8 cellular contexts compared by ENCODE assay signal in the genomic region with DNA sequence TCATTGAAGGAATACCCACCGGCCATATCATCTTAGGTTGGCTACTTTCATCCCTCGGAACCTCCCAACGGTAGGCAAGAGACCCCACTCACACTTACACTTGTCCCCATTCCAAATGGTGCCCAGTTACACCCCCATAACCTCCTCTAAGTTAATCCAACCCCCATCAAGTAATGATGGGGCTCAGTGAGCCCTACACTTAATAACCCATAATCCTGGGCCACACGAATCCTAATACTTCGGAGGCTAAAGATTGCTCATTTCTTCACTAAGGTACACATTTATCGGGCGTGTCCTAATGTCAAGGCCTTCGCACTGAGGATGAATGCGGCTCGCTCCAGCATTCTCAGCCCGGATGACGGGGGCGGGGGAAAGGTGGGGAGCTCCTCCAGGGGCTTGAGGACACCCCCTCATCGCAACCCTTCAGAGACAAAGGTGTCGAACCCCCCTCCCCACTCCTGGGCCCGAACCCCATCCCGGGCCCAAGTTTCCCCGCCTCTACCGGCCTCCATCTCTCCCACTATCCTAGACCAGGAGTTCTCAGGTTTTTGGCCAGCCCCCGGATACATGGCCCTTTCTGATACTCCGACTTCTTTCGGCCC. TPM values are rescaled to one million over a fixed set of nuclear protein-coding genes. Genes with fewer than 3 reads are reported as not detected.
DNase-seq lines count a peak whose midpoint lies in the region; ATAC-seq and TF ChIP-seq lines count a peak whose summit lies in the region.

No MANE protein-coding gene starts in this region.

- no peak overlapping the region for H3K27ac Mint-ChIP-seq in CD4-positive, alpha-beta memory T cell

- H3K4me3 Mint-ChIP-seq in CD4-positive, alpha-beta memory T cell = no peak overlapping the region

- no peak for TF ChIP-seq CTCF in colonic mucosa (IDR thresholded peaks at IDR 0.05)
- TF ChIP-seq CTCF in GM13977 (IDR thresholded peaks at IDR 0.05; ENCODE audit: extremely low read depth, insufficient read depth, missing control alignments) = no peak

- ATAC-seq in HG03342 (IDR thresholded peaks at IDR 0.05; ENCODE audit: unreplicated experiment) (peak; percentile 6), GM18511 (IDR thresholded peaks at IDR 0.05; ENCODE audit: unreplicated experiment) (no peak)

- DNase-seq in CD4-positive, alpha-beta memory T cell = no peak
- DNase-seq in colonic mucosa = no peak
- no peak for DNase-seq in GM13977 (ENCODE audit: low spot score)
- DNase-seq in UCSD-AML1 (lab: John Stamatoyannopoulos, UW; ENCODE audit: unreplicated experiment) = no peak
- DNase-seq in DMS79 treated with DMSO at 0.1 percent for 48 hours (lab: John Stamatoyannopoulos, UW) = no peak

- peaks cover 41% of the 10 kb centered on the region for H3K36me3 ChIP-seq in CD4-positive, alpha-beta memory T cell (ENCODE audit: insufficient read depth, low read length)
- peaks cover 20% of the 10 kb centered on the region for H3K36me3 ChIP-seq in colonic mucosa
- peaks cover 36% of the 10 kb centered on the region for H3K36me3 ChIP-seq in muscle layer of colon (ENCODE audit: insufficient read depth, low read length)

- H3K4me3 ChIP-seq in CD4-positive, alpha-beta memory T cell (ENCODE audit: low read length in 2 of 2) = peak overlapping the region; percentile 72 to 93
- peak overlapping the region; percentile 93 for H3K4me3 ChIP-seq in colonic mucosa
- H3K4me3 ChIP-seq in muscle layer of colon (ENCODE audit: low read depth in 1 of 2, low read length in 2 of 2) = peak overlapping the region; percentile 75 to 94

- intact Hi-C loops in CD4-positive, alpha-beta memory T cell (cut with micrococcal nuclease) = loop anchor here (2.0 kb wide), 3 partner anchors 138 to 938 kb away; a partner anchor contains a TSS
- intact Hi-C loops in colonic mucosa (cut with DNase I) = loop anchor here (10.0 kb wide), 1 partner anchor 314 kb away; a partner anchor contains a TSS

- POLR2A ChIA-PET in CD4-positive, alpha-beta memory T cell (lab: Charles Lee; ENCODE audit: partially characterized antibody) = interaction anchor here (0.5 to 3.4 kb wide), 9 partner anchors 11 to 321 kb away, joined by 3 to 37 read pairs (median 6); a partner anchor contains a TSS

- H3K4me1 Mint-ChIP-seq in CD4-positive, alpha-beta memory T cell = peaks cover 11 to 16% (median 13%) of the 10 kb centered on the region in 4 donors

- H3K27me3 ChIP-seq in CD4-positive, alpha-beta memory T cell (ENCODE audit: insufficient read depth, low read length) = no peaks in the 10 kb centered on the region
- H3K27me3 ChIP-seq in colonic mucosa (no peaks in the 10 kb centered on the region), muscle layer of colon (ENCODE audit: control insufficient read depth in 1 of 2, insufficient read depth in 2 of 2, low read length in 2 of 2) (no peaks in the 10 kb centered on the region)

- H3K4me1 ChIP-seq in CD4-positive, alpha-beta memory T cell (ENCODE audit: insufficient read depth, low read length) = peaks cover 26% of the 10 kb centered on the region
- peaks cover 9% of the 10 kb centered on the region for H3K4me1 ChIP-seq in colonic mucosa
- H3K4me1 ChIP-seq in muscle layer of colon (ENCODE audit: insufficient read depth, low read length) = peaks cover 13% of the 10 kb centered on the region

- CTCF ChIA-PET in CD4-positive, alpha-beta memory T cell (lab: Charles Lee; ENCODE audit: partially characterized antibody) = no interaction called here

- no peaks in the 10 kb centered on the region for H3K9me3 Mint-ChIP-seq in CD4-positive, alpha-beta memory T cell

- H3K36me3 Mint-ChIP-seq in CD4-positive, alpha-beta memory T cell = peaks cover 32 to 36% of the 10 kb centered on the region in 2 donors

- H3K27me3 Mint-ChIP-seq in CD4-positive, alpha-beta memory T cell = no peaks in the 10 kb centered on the region

- no peaks in the 10 kb centered on the region for H3K9me3 ChIP-seq in CD4-positive, alpha-beta memory T cell (ENCODE audit: control insufficient read depth in 1 of 2, low read length in 2 of 2)
- H3K9me3 ChIP-seq in colonic mucosa (no peaks in the 10 kb centered on the region), muscle layer of colon (ENCODE audit: low read length) (no peaks in the 10 kb centered on the region)

- H3K27ac ChIP-seq in CD4-positive, alpha-beta memory T cell (ENCODE audit: low read depth, low read length) = peak overlapping the region; percentile 90
- H3K27ac ChIP-seq in colonic mucosa = peak overlapping the region; percentile 55
- H3K27ac ChIP-seq in muscle layer of colon (ENCODE audit: low read depth, low read length) = peak overlapping the region; percentile 79

- H3K9ac ChIP-seq in colonic mucosa (ENCODE audit: low read depth in 2 of 2, low read length in 2 of 2) (peak overlapping the region; percentile 90 to 95), muscle layer of colon (ENCODE audit: low read length) (peak overlapping the region; percentile 99)

- in situ Hi-C loops in GM13977 (cut with MboI; ENCODE audit: low pct_unique_long_range_greater_than_20kb, low sequenced_read_pairs, unreplicated experiment) = loop anchor here (10.0 kb wide), 2 partner anchors 74 to 314 kb away; a partner anchor contains a TSS

RNA-seq across cellular contexts. Expression of a gene that starts 0.4 kb away (rescaled TPM):
- total RNA-seq in CD4-positive, alpha-beta memory T cell = 10 to 100 TPM; 82.3 to 87.8 TPM
- 100 to 1,000 TPM; 136 to 200 TPM for polyA plus RNA-seq in CD4-positive, alpha-beta memory T cell
- total RNA-seq in colonic mucosa = 100 to 1,000 TPM; 105 to 171 TPM

RNA-seq across cellular contexts. Expression of a gene that starts 8.1 kb away (rescaled TPM):
- not detected for total RNA-seq in CD4-positive, alpha-beta memory T cell
- not detected for polyA plus RNA-seq in CD4-positive, alpha-beta memory T cell
- total RNA-seq in colonic mucosa = 1 to 10 TPM; 2.3 to 3.6 TPM

RNA-seq across cellular contexts. Expression of a gene that starts 11.9 kb away (rescaled TPM):
- 10 to 100 TPM; 26.4 to 28.2 TPM for total RNA-seq in CD4-positive, alpha-beta memory T cell
- polyA plus RNA-seq in CD4-positive, alpha-beta memory T cell = 10 to 100 TPM; 74.4 to 85.6 TPM
- 10 to 100 TPM; 29.3 to 33.0 TPM for total RNA-seq in colonic mucosa

RNA-seq across cellular contexts. Expression of a gene that starts 36.5 kb away (rescaled TPM):
- 100 to 1,000 TPM; 144 to 149 TPM for total RNA-seq in CD4-positive, alpha-beta memory T cell
- polyA plus RNA-seq in CD4-positive, alpha-beta memory T cell = 10 to 100 TPM; 42.2 to 75.5 TPM
- 10 to 100 TPM; 51.3 to 88.6 TPM for total RNA-seq in colonic mucosa

RNA-seq across cellular contexts. Expression of a gene that starts 42.1 kb away (rescaled TPM):
- not detected for total RNA-seq in CD4-positive, alpha-beta memory T cell
- not detected for polyA plus RNA-seq in CD4-positive, alpha-beta memory T cell
- total RNA-seq in colonic mucosa = 1 to 10 TPM in 1 of 2 donors, under 1 TPM in 1; 0.69 to 1.5 TPM
